In the genomic region with DNA sequence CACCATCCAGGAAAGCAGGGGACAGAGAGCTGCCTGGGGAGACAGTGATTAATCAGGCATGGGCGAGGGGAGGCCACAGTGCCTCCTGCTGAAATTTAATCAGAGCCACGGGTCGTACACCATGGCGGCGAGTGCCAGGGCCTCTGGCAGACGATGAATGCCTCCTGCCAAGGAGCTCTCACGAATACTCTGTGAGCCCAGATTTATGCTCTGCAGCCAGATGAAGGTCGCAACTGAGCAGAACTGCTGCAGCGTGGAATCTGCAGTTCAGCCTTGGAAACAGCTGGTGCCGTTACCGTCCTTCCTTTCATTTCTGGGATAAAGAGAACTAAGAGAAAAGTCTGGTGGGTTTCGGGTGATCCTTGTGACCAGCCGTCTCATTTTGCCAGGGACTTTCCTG, we compare ENCODE assay signal across 1 cellular context.
TF ChIP-seq lines count a peak whose summit lies in the region.

No MANE protein-coding gene starts in this region.

TF ChIP-seq in H1, 55 proteins besides CTCF, POLR2A, EP300 and RAD21 (continued from another document):
- TF ChIP-seq, protein P1, sequence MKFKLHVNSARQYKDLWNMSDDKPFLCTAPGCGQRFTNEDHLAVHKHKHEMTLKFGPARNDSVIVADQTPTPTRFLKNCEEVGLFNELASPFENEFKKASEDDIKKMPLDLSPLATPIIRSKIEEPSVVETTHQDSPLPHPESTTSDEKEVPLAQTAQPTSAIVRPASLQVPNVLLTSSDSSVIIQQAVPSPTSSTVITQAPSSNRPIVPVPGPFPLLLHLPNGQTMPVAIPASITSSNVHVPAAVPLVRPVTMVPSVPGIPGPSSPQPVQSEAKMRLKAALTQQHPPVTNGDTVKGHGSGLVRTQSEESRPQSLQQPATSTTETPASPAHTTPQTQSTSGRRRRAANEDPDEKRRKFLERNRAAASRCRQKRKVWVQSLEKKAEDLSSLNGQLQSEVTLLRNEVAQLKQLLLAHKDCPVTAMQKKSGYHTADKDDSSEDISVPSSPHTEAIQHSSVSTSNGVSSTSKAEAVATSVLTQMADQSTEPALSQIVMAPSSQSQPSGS (IDR thresholded peaks at IDR 0.05; ENCODE audit: low read length): no peak
- TF ChIP-seq EGR1 (IDR thresholded peaks at IDR 0.05; ENCODE audit: borderline replicate concordance, low read depth, low read length) (no peak), TEAD4 (IDR thresholded peaks at IDR 0.05; ENCODE audit: low read depth, low read length) (no peak)
